In genomic region chr15:20358066-20358780, GRCh38 we compare ENCODE assay signal across 15 cellular contexts.
A peak's percentile ranks its signal among the peaks of the same experiment; 100 is the strongest.
DNase-seq lines count a peak whose midpoint lies in the region; ATAC-seq, FAIRE-seq and TF ChIP-seq lines count a peak whose summit lies in the region.
"Had no signal": no experiment of that assay in that cellular context is flagged by ENCODE, and none has a peak within 500 bp of the region (broad histone marks: within the 10 kb centered on the region; RNA-seq: fewer than 3 reads in every experiment).

No MANE protein-coding gene starts in this region.

- DNase-seq in activated naive CD8-positive, alpha-beta T cell treated with anti-CD3 and anti-CD28 coated beads, Interleukin-2, amount 10 ng/mL, durations not matched to agents 7 days and 5 days = peak; percentile 30
- no peak for DNase-seq in activated naive CD8-positive, alpha-beta T cell treated with anti-CD3 and anti-CD28 coated beads for 36 hours
- peak in 1 of 4 experiments; percentile 23 for DNase-seq in K562 (ENCODE audit: extremely low read depth in 1 of 4, low spot score in 3 of 4)
- DNase-seq in HepG2 (ENCODE audit: low spot score) = no peak
- DNase-seq in ureter (ENCODE audit: low spot score) = peak; percentile 50
- no peak for DNase-seq in CD1c-positive myeloid dendritic cell (ENCODE audit: extremely low spot score)
- DNase-seq in GM13977 (ENCODE audit: low spot score) = no peak
- DNase-seq: kidney glomerular epithelial cell, NCI-H1930, NCI-H774, SHP77, transverse colon had no signal

- H3K4me3 ChIP-seq in K562 (no peak overlapping the region), HepG2 (replicated peaks in 1 of 3; ENCODE audit: insufficient read depth in 1 of 3, low read depth in 2 of 3, low read length in 3 of 3) (no peak overlapping the region)
- H3K4me3 ChIP-seq: skin epidermis, transverse colon had no signal

- CTCF ChIA-PET in K562 (lab: Yijun Ruan, JAX; ENCODE audit: low intra/inter-chr PET ratio) = interaction anchor here (3.7 kb wide), 1 partner anchor 1865 kb away, joined by 43 read pairs; no protein-coding TSS in a partner anchor
- CTCF ChIA-PET in HepG2 (lab: Yijun Ruan, JAX; ENCODE audit: low intra/inter-chr PET ratio, low total read pairs) = no interaction called here

- TF ChIP-seq EP300 in K562 (IDR thresholded peaks at IDR 0.05; ENCODE audit: low read length) (no peak), HepG2 (IDR thresholded peaks at IDR 0.05; ENCODE audit: low read depth in 2 of 2, low read length in 2 of 2) (no peak), HepG2 (CRISPR knock-in tag; IDR thresholded peaks at IDR 0.05; ENCODE audit: borderline replicate concordance) (no peak)

- no peaks in the 10 kb centered on the region for H3K9me3 Mint-ChIP-seq in activated naive CD8-positive, alpha-beta T cell treated with anti-CD3 and anti-CD28 coated beads, Interleukin-2, amount 10 ng/mL, durations not matched to agents 7 days and 5 days
- no peaks in the 10 kb centered on the region for H3K9me3 Mint-ChIP-seq in activated naive CD8-positive, alpha-beta T cell treated with anti-CD3 and anti-CD28 coated beads for 36 hours

- H3K4me3 Mint-ChIP-seq in activated naive CD8-positive, alpha-beta T cell treated with anti-CD3 and anti-CD28 coated beads, Interleukin-2, amount 10 ng/mL, durations not matched to agents 7 days and 5 days = no peak overlapping the region
- H3K4me3 Mint-ChIP-seq in activated naive CD8-positive, alpha-beta T cell treated with anti-CD3 and anti-CD28 coated beads for 36 hours = no peak overlapping the region
- H3K4me3 Mint-ChIP-seq: nephron had no signal

- H3K79me2 ChIP-seq in K562 (ENCODE audit: control insufficient read depth, insufficient read depth, low read length) (no peaks in the 10 kb centered on the region), HepG2 (ENCODE audit: insufficient read depth, low read length) (no peaks in the 10 kb centered on the region)

- H3K27ac Mint-ChIP-seq in activated naive CD8-positive, alpha-beta T cell treated with anti-CD3 and anti-CD28 coated beads, Interleukin-2, amount 10 ng/mL, durations not matched to agents 7 days and 5 days = no peak overlapping the region
- no peak overlapping the region for H3K27ac Mint-ChIP-seq in activated naive CD8-positive, alpha-beta T cell treated with anti-CD3 and anti-CD28 coated beads for 36 hours
- H3K27ac Mint-ChIP-seq: nephron had no signal

- no peak for ATAC-seq in activated naive CD8-positive, alpha-beta T cell treated with anti-CD3 and anti-CD28 coated beads, Interleukin-2, amount 10 ng/mL, durations not matched to agents 7 days and 5 days (ENCODE audit: low read depth)
- ATAC-seq in K562 (peak; percentile 5; the same call in 2 of the 3 replicates), HepG2 (peak; percentile 7; the same call in 2 of the 3 replicates), GM21825 (IDR thresholded peaks at IDR 0.05; ENCODE audit: unreplicated experiment) (no peak)

- TF ChIP-seq CTCF in K562 (IDR thresholded peaks at IDR 0.05 in 2 of 3, conservative IDR thresholded peaks at IDR 0.05 in 1 of 3; ENCODE audit: insufficient read depth in 2 of 3, low read depth in 1 of 3, low read length in 3 of 3) (no peak), HepG2 (CRISPR knock-in tag; IDR thresholded peaks at IDR 0.05) (no peak), GM13977 (IDR thresholded peaks at IDR 0.05; ENCODE audit: extremely low read depth, insufficient read depth, missing control alignments) (no peak)

- in situ Hi-C loops in K562 (cut with MboI) = loop anchor here (25.0 kb wide), 3 partner anchors 254 to 1404 kb away; no protein-coding TSS in a partner anchor
- in situ Hi-C loops in HepG2 (cut with HindIII; ENCODE audit: extremely low pct_ligation_motif_present, low pct_unique_long_range_greater_than_20kb) = no loop called here
- in situ Hi-C loops in GM13977 (cut with MboI; ENCODE audit: low pct_unique_long_range_greater_than_20kb, low sequenced_read_pairs, unreplicated experiment) = no loop called here

- no peaks in the 10 kb centered on the region for H3K27me3 Mint-ChIP-seq in activated naive CD8-positive, alpha-beta T cell treated with anti-CD3 and anti-CD28 coated beads, Interleukin-2, amount 10 ng/mL, durations not matched to agents 7 days and 5 days
- H3K27me3 Mint-ChIP-seq in activated naive CD8-positive, alpha-beta T cell treated with anti-CD3 and anti-CD28 coated beads for 36 hours = peaks cover 5% of the 10 kb centered on the region

- H3K4me1 Mint-ChIP-seq in activated naive CD8-positive, alpha-beta T cell treated with anti-CD3 and anti-CD28 coated beads, Interleukin-2, amount 10 ng/mL, durations not matched to agents 7 days and 5 days = no peaks in the 10 kb centered on the region
- peaks cover 2% of the 10 kb centered on the region for H3K4me1 Mint-ChIP-seq in activated naive CD8-positive, alpha-beta T cell treated with anti-CD3 and anti-CD28 coated beads for 36 hours
- H3K4me1 Mint-ChIP-seq: nephron had no signal

- H3K4me2 ChIP-seq in K562 (ENCODE audit: insufficient read depth, low read length) (no peak overlapping the region), HepG2 (ENCODE audit: low read depth, low read length) (no peak overlapping the region)

- H3K4me1 ChIP-seq in K562 (replicated peaks in 1 of 2; ENCODE audit: control insufficient read depth in 2 of 2, insufficient read depth in 2 of 2, low read length in 2 of 2) = peaks cover 0 to 23% of the 10 kb centered on the region in 2 experiments; a peak in 1 of 5 replicates
- no peaks in the 10 kb centered on the region for H3K4me1 ChIP-seq in HepG2 (ENCODE audit: insufficient read depth, low read length)

- FAIRE-seq in K562 (lab: Jason Lieb, UNC) = no peak
- no peak for FAIRE-seq in HepG2 (lab: Jason Lieb, UNC)

- no peaks in the 10 kb centered on the region for H3K36me3 ChIP-seq in K562 (ENCODE audit: control insufficient read depth, insufficient read depth, low read length)
- H3K36me3 ChIP-seq in HepG2 (replicated peaks in 1 of 2; ENCODE audit: control insufficient read depth in 1 of 2, insufficient read depth in 2 of 2, low read length in 2 of 2) = no peaks in the 10 kb centered on the region
- H3K36me3 ChIP-seq: transverse colon had no signal

- H3K27me3 ChIP-seq in K562 (ENCODE audit: control insufficient read depth in 2 of 2, insufficient read depth in 2 of 2, low read length in 2 of 2) (peaks cover 7 to 10% of the 10 kb centered on the region in 2 experiments; a peak in 4 of 5 replicates), HepG2 (ENCODE audit: control insufficient read depth in 1 of 2, insufficient read depth in 2 of 2, low read length in 2 of 2) (no peaks in the 10 kb centered on the region)
- H3K27me3 ChIP-seq: transverse colon had no signal

- no peaks in the 10 kb centered on the region for H3K36me3 Mint-ChIP-seq in activated naive CD8-positive, alpha-beta T cell treated with anti-CD3 and anti-CD28 coated beads, Interleukin-2, amount 10 ng/mL, durations not matched to agents 7 days and 5 days
- no peaks in the 10 kb centered on the region for H3K36me3 Mint-ChIP-seq in activated naive CD8-positive, alpha-beta T cell treated with anti-CD3 and anti-CD28 coated beads for 36 hours

- peaks cover 3% of the 10 kb centered on the region for H3K9me1 ChIP-seq in K562 (ENCODE audit: control insufficient read depth, insufficient read depth, low read length)

- H2AFZ ChIP-seq in K562 (ENCODE audit: low read depth, low read length) (no peak overlapping the region), HepG2 (ENCODE audit: low read length) (no peak overlapping the region)

- BruUV-seq in K562 (replicated peaks; lab: Mats Ljungman, UMichigan) (no TSS peak), HepG2 (replicated peaks; lab: Mats Ljungman, UMichigan) (no TSS peak)

- H4K20me1 ChIP-seq in K562 (replicated peaks; ENCODE audit: control insufficient read depth, insufficient read depth, low read length) (no peaks in the 10 kb centered on the region), HepG2 (ENCODE audit: insufficient read depth, low read length) (no peaks in the 10 kb centered on the region)

- TF ChIP-seq POLR2A in K562 (conservative IDR thresholded peaks at IDR 0.05) = no peak
- TF ChIP-seq POLR2A in HepG2 (IDR thresholded peaks at IDR 0.05; ENCODE audit: insufficient read depth in 1 of 2, low read depth in 2 of 2, low read length in 2 of 2) = no peak

- WGBS in K562 (ENCODE audit: insufficient coverage, low coverage, missing lambda C conversion rate) = 28% methylated on average over 28 of the region's 28 CpGs
- 46% methylated on average over 22 of the region's 28 CpGs for WGBS in HepG2 (ENCODE audit: low lambda C conversion rate)

- POLR2A ChIA-PET in activated naive CD8-positive, alpha-beta T cell treated with anti-CD3 and anti-CD28 coated beads, Interleukin-2, amount 10 ng/mL, durations not matched to agents 7 days and 5 days (lab: Charles Lee) = interaction anchor here (0.8 kb wide), 1 partner anchor 1863 kb away, joined by 3 read pairs; no protein-coding TSS in a partner anchor
- POLR2A ChIA-PET in K562 (lab: Yijun Ruan, JAX) (interaction anchor here (0.8 to 1.0 kb wide), 2 partner anchors 39 to 1872 kb away, joined by 3 read pairs; no protein-coding TSS in a partner anchor), HepG2 (lab: Yijun Ruan, JAX) (no interaction called here)

- no peak overlapping the region for H3K27ac ChIP-seq in K562 (ENCODE audit: extremely low read depth, low read depth, low read length)
- no peak overlapping the region for H3K27ac ChIP-seq in HepG2 (ENCODE audit: extremely low read length, insufficient read depth, low read length)
- H3K27ac ChIP-seq: skin epidermis, transverse colon had no signal

- TF ChIP-seq RAD21 in K562 (CRISPR knock-in tag; conservative IDR thresholded peaks at IDR 0.05 in 1 of 2, IDR thresholded peaks at IDR 0.05 in 1 of 2) (no peak), HepG2 (CRISPR knock-in tag; IDR thresholded peaks at IDR 0.05) (no peak)

- intact Hi-C loops in K562 (cut with micrococcal nuclease) = no loop called here
- intact Hi-C loops in HepG2 (cut with micrococcal nuclease; ENCODE audit: unreplicated experiment) = no loop called here

- no peaks in the 10 kb centered on the region for H3K9me3 ChIP-seq in K562 (replicated peaks; ENCODE audit: control insufficient read depth, insufficient read depth, low read depth, low read length)
- H3K9me3 ChIP-seq in HepG2 (ENCODE audit: low read length) = no peaks in the 10 kb centered on the region
- H3K9me3 ChIP-seq: transverse colon had no signal

- H3K9ac ChIP-seq in K562 (ENCODE audit: insufficient read depth in 1 of 2, low read depth in 2 of 2, low read length in 2 of 2) (peak overlapping the region in 1 of 2 experiments; percentile 23; a peak in 1 of 4 replicates), HepG2 (ENCODE audit: insufficient read depth, low read depth, low read length) (no peak overlapping the region)

TF ChIP-seq in K562, 482 proteins besides CTCF, POLR2A, EP300 and RAD21 (continues in another document):
- TF ChIP-seq RBM14 (IDR thresholded peaks at IDR 0.05; ENCODE audit: borderline replicate concordance, insufficient read depth, low read depth, low read length) = 0 out of 2 replicates have a peak, but pooled peaks have one; percentile 30
- no peak for TF ChIP-seq HLTF (IDR thresholded peaks at IDR 0.05)

TF ChIP-seq in HepG2, 621 proteins besides CTCF, POLR2A, EP300 and RAD21 (continues in another document):
- no peak for TF ChIP-seq ZNF841 (CRISPR knock-in tag; IDR thresholded peaks at IDR 0.05; ENCODE audit: borderline replicate concordance)
- no peak for TF ChIP-seq BORCS8-MEF2B (CRISPR knock-in tag; IDR thresholded peaks at IDR 0.05)
- TF ChIP-seq ZNF550 (CRISPR knock-in tag; IDR thresholded peaks at IDR 0.05; ENCODE audit: borderline replicate concordance) = no peak
- TF ChIP-seq REPIN1 (CRISPR knock-in tag; IDR thresholded peaks at IDR 0.05; ENCODE audit: borderline replicate concordance, low read depth) = no peak

Comparison
In these comparisons a context has a peak if more than half of its experiments do, and no peak if none do; other contexts are left out.
1. DNase-seq: peak in activated naive CD8-positive, alpha-beta T cell treated with anti-CD3 and anti-CD28 coated beads, Interleukin-2, amount 10 ng/mL, durations not matched to agents 7 days and 5 days (single experiment) and ureter (single experiment); none in activated naive CD8-positive, alpha-beta T cell treated with anti-CD3 and anti-CD28 coated beads for 36 hours (single experiment), HepG2 (single experiment), CD1c-positive myeloid dendritic cell (single experiment) and GM13977 (single experiment).
2. ATAC-seq: peak in K562 (single experiment) and HepG2 (single experiment); none in activated naive CD8-positive, alpha-beta T cell treated with anti-CD3 and anti-CD28 coated beads, Interleukin-2, amount 10 ng/mL, durations not matched to agents 7 days and 5 days (single experiment) and GM21825 (single experiment).